In genomic region chr5:75062925-75063531, GRCh38 we compare ENCODE assay signal across 1 cellular context.
TF ChIP-seq lines count a peak whose summit lies in the region.

No MANE protein-coding gene starts in this region.

TF ChIP-seq in GM12878, 131 proteins besides CTCF, POLR2A, EP300 and RAD21:
- no peak for TF ChIP-seq PKNOX1 (IDR thresholded peaks at IDR 0.05)
- TF ChIP-seq NR2C1 (IDR thresholded peaks at IDR 0.05) = peak; percentile 30; the same call in 1 of the 2 replicates
TF ChIP-seq in GM12878: peak in this region for 1.
